In the genomic region with DNA sequence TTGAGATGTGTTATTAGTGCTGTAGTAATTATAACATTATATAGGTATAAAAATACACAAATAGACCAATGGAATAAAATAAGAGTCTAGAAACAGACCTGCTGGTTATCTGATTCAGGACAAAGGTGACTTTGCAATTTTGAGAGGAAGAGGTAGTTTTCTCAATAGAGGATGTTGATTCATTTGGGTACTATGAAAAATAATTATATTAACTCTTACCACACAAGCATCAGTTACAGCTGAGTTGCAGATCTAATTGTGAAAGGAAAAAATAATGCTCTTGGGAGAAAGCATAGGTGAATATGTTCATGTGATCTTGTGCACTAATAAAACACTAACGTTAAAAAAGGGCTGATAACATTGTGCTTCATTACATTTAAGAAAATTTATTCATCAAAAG, we compare ENCODE assay signal across 22 cellular contexts.
DNase-seq lines count a peak whose midpoint lies in the region; ATAC-seq and TF ChIP-seq lines count a peak whose summit lies in the region.
"Had no signal": no experiment of that assay in that cellular context is flagged by ENCODE, and none has a peak within 500 bp of the region (broad histone marks: within the 10 kb centered on the region; RNA-seq: fewer than 3 reads in every experiment).

No MANE protein-coding gene starts in this region.

- DNase-seq in WTC11 (ENCODE audit: low spot score) (no peak), GM20000 (ENCODE audit: low spot score) (no peak), prostate gland (ENCODE audit: low spot score) (no peak), tibial artery (no peak)
- DNase-seq: activated naive CD8-positive, alpha-beta T cell treated with anti-CD3 and anti-CD28 coated beads, Interleukin-2, amount 50 U/mL, for 24 hours; Caco-2; EL; erythroblast; left lung; NCI-H526; PC-3; psoas muscle had no signal

- intact Hi-C loops in prostate gland (cut with DNase I) = no loop called here
- intact Hi-C loops in tibial artery (cut with DNase I; ENCODE audit: low total_unique reads) = no loop called here

- no peaks in the 10 kb centered on the region for H3K9me3 Mint-ChIP-seq in WTC11
- no peaks in the 10 kb centered on the region for H3K9me3 Mint-ChIP-seq in stimulated activated memory B cell treated with anti-CD40 and anti-IgM and Interleukin-4, amounts not matched to agents 10 μg/mL and 1 μg/mL and 100 μg/mL, for 72 hours
- H3K9me3 Mint-ChIP-seq: activated naive CD8-positive, alpha-beta T cell treated with anti-CD3 and anti-CD28 coated beads, Interleukin-2, amount 50 U/mL, for 24 hours; activated T-helper 17 cell treated with anti-CD3 and anti-CD28 coated beads, Interleukin-2, amount 50 U/mL, for 72 hours had no signal

- H3K27ac Mint-ChIP-seq in WTC11 = 0 out of 2 replicates have a peak overlapping the region, but pooled peaks have one; percentile 8
- H3K27ac Mint-ChIP-seq in stimulated activated memory B cell treated with anti-CD40 and anti-IgM and Interleukin-4, amounts not matched to agents 10 μg/mL and 1 μg/mL and 100 μg/mL, for 72 hours = no peak overlapping the region
- H3K27ac Mint-ChIP-seq: activated naive CD8-positive, alpha-beta T cell treated with anti-CD3 and anti-CD28 coated beads, Interleukin-2, amount 50 U/mL, for 24 hours; activated T-helper 17 cell treated with anti-CD3 and anti-CD28 coated beads, Interleukin-2, amount 50 U/mL, for 72 hours; B cell had no signal

- WGBS in prostate gland = 59% methylated on average over 1 of the region's 1 CpG

- H3K27me3 ChIP-seq in prostate gland (replicated peaks; ENCODE audit: insufficient read depth) = no peaks in the 10 kb centered on the region
- H3K27me3 ChIP-seq in tibial artery = no peaks in the 10 kb centered on the region
- H3K27me3 ChIP-seq: breast epithelium, left lung, SJSA1 had no signal

- TF ChIP-seq CTCF in WTC11 (IDR thresholded peaks at IDR 0.05) = no peak
- TF ChIP-seq CTCF in GM20000 (IDR thresholded peaks at IDR 0.05; ENCODE audit: extremely low read depth, missing control alignments) = no peak
- no peak for TF ChIP-seq CTCF in prostate gland (IDR thresholded peaks at IDR 0.05)
- no peak for TF ChIP-seq CTCF in tibial artery (IDR thresholded peaks at IDR 0.05)

- no peaks in the 10 kb centered on the region for H3K36me3 ChIP-seq in prostate gland
- H3K36me3 ChIP-seq in tibial artery = no peaks in the 10 kb centered on the region
- H3K36me3 ChIP-seq: breast epithelium, left lung, SJSA1 had no signal

- ATAC-seq in GM18520 (IDR thresholded peaks at IDR 0.05; ENCODE audit: unreplicated experiment) (peak; percentile 42), GM19463 (IDR thresholded peaks at IDR 0.05; ENCODE audit: unreplicated experiment) (peak; percentile 34), HG03432 (IDR thresholded peaks at IDR 0.05; ENCODE audit: unreplicated experiment) (peak; percentile 63), WTC11 (no peak)
- ATAC-seq in stimulated activated memory B cell treated with anti-CD40 and anti-IgM and Interleukin-4, amounts not matched to agents 10 μg/mL and 1 μg/mL and 100 μg/mL, for 72 hours = no peak
- ATAC-seq: activated naive CD8-positive, alpha-beta T cell treated with anti-CD3 and anti-CD28 coated beads, Interleukin-2, amount 50 U/mL, for 24 hours; activated T-helper 17 cell treated with anti-CD3 and anti-CD28 coated beads, Interleukin-2, amount 50 U/mL, for 72 hours; left lung; PC-3; psoas muscle had no signal

- no peaks in the 10 kb centered on the region for H3K27me3 Mint-ChIP-seq in WTC11 (ENCODE audit: low read depth)
- no peaks in the 10 kb centered on the region for H3K27me3 Mint-ChIP-seq in stimulated activated memory B cell treated with anti-CD40 and anti-IgM and Interleukin-4, amounts not matched to agents 10 μg/mL and 1 μg/mL and 100 μg/mL, for 72 hours
- H3K27me3 Mint-ChIP-seq: activated naive CD8-positive, alpha-beta T cell treated with anti-CD3 and anti-CD28 coated beads, Interleukin-2, amount 50 U/mL, for 24 hours; activated T-helper 17 cell treated with anti-CD3 and anti-CD28 coated beads, Interleukin-2, amount 50 U/mL, for 72 hours; B cell had no signal

- H3K4me3 Mint-ChIP-seq in WTC11 = no peak overlapping the region
- H3K4me3 Mint-ChIP-seq in stimulated activated memory B cell treated with anti-CD40 and anti-IgM and Interleukin-4, amounts not matched to agents 10 μg/mL and 1 μg/mL and 100 μg/mL, for 72 hours = no peak overlapping the region
- H3K4me3 Mint-ChIP-seq: activated naive CD8-positive, alpha-beta T cell treated with anti-CD3 and anti-CD28 coated beads, Interleukin-2, amount 50 U/mL, for 24 hours; activated T-helper 17 cell treated with anti-CD3 and anti-CD28 coated beads, Interleukin-2, amount 50 U/mL, for 72 hours; B cell had no signal

- CTCF ChIA-PET in WTC11 (lab: Charles Lee) = no interaction called here

- H3K36me3 Mint-ChIP-seq in WTC11 = no peaks in the 10 kb centered on the region
- peaks cover 22% of the 10 kb centered on the region for H3K36me3 Mint-ChIP-seq in stimulated activated memory B cell treated with anti-CD40 and anti-IgM and Interleukin-4, amounts not matched to agents 10 μg/mL and 1 μg/mL and 100 μg/mL, for 72 hours

- H3K27ac ChIP-seq in prostate gland = no peak overlapping the region
- H3K27ac ChIP-seq in tibial artery = no peak overlapping the region
- H3K27ac ChIP-seq: breast epithelium, KMS-11, left lung, psoas muscle, SJSA1 had no signal

- H3K4me3 ChIP-seq in prostate gland (no peak overlapping the region), tibial artery (no peak overlapping the region)
- H3K4me3 ChIP-seq: breast epithelium, left lung, psoas muscle, SJSA1, smooth muscle cell had no signal

- POLR2A ChIA-PET in WTC11 (lab: Charles Lee) = no interaction called here

- H3K9me3 ChIP-seq in prostate gland (no peaks in the 10 kb centered on the region), tibial artery (no peaks in the 10 kb centered on the region)
- H3K9me3 ChIP-seq: breast epithelium, Caco-2, left lung, psoas muscle, SJSA1 had no signal

- no peak for TF ChIP-seq POLR2A in prostate gland (IDR thresholded peaks at IDR 0.05)

- H3K4me1 ChIP-seq in prostate gland (replicated peaks) = no peaks in the 10 kb centered on the region
- peaks cover 0 to 6% (median 0%) of the 10 kb centered on the region in 4 donors for H3K4me1 ChIP-seq in tibial artery
- H3K4me1 ChIP-seq: breast epithelium, left lung, SJSA1 had no signal

- H3K4me1 Mint-ChIP-seq in WTC11 = peaks cover 40% of the 10 kb centered on the region
- H3K4me1 Mint-ChIP-seq in stimulated activated memory B cell treated with anti-CD40 and anti-IgM and Interleukin-4, amounts not matched to agents 10 μg/mL and 1 μg/mL and 100 μg/mL, for 72 hours = peaks cover 7% of the 10 kb centered on the region
- H3K4me1 Mint-ChIP-seq: B cell had no signal

TF ChIP-seq in WTC11, 78 proteins besides CTCF, POLR2A, EP300 and RAD21 (continues in another document):
- TF ChIP-seq SMAD3 (CRISPR knock-in tag; IDR thresholded peaks at IDR 0.05; ENCODE audit: borderline replicate concordance) = no peak
- no peak for TF ChIP-seq CBFB (CRISPR knock-in tag; IDR thresholded peaks at IDR 0.05; ENCODE audit: low read depth)
- no peak for TF ChIP-seq PRRX2 (CRISPR knock-in tag; IDR thresholded peaks at IDR 0.05)
- no peak for TF ChIP-seq ZNF219 (CRISPR knock-in tag; IDR thresholded peaks at IDR 0.05; ENCODE audit: borderline replicate concordance)
- TF ChIP-seq AFF4 (CRISPR knock-in tag; IDR thresholded peaks at IDR 0.05; ENCODE audit: borderline replicate concordance) = no peak
- TF ChIP-seq, protein P1, sequence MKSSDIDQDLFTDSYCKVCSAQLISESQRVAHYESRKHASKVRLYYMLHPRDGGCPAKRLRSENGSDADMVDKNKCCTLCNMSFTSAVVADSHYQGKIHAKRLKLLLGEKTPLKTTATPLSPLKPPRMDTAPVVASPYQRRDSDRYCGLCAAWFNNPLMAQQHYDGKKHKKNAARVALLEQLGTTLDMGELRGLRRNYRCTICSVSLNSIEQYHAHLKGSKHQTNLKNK (CRISPR knock-in tag; IDR thresholded peaks at IDR 0.05) = no peak
- no peak for TF ChIP-seq ZNF138 (CRISPR knock-in tag; conservative IDR thresholded peaks at IDR 0.05)
- TF ChIP-seq SP1 (CRISPR knock-in tag; conservative IDR thresholded peaks at IDR 0.05) = no peak
- TF ChIP-seq NR2C2 (CRISPR knock-in tag; IDR thresholded peaks at IDR 0.05) = no peak
- TF ChIP-seq SMAD4 (CRISPR knock-in tag; IDR thresholded peaks at IDR 0.05) = no peak
- no peak for TF ChIP-seq ETV6 (CRISPR knock-in tag; IDR thresholded peaks at IDR 0.05)

Comparison
In these comparisons a context has a peak if more than half of its experiments do, and no peak if none do; other contexts are left out.
1. ATAC-seq: peak in GM18520 (single experiment), GM19463 (single experiment) and HG03432 (single experiment); none in WTC11 (single experiment) and stimulated activated memory B cell treated with anti-CD40 and anti-IgM and Interleukin-4, amounts not matched to agents 10 μg/mL and 1 μg/mL and 100 μg/mL, for 72 hours (single experiment).